ENCODE assay signal across 16 cellular contexts in genomic region chr1:179302076-179302475, GRCh38. TPM values are rescaled to one million over a fixed set of nuclear protein-coding genes. Genes with fewer than 3 reads are reported as not detected.
DNase-seq lines count a peak whose midpoint lies in the region; TF ChIP-seq lines count a peak whose summit lies in the region.
"Had no signal": no experiment of that assay in that cellular context is flagged by ENCODE, and none has a peak within 500 bp of the region (broad histone marks: within the 10 kb centered on the region; RNA-seq: fewer than 3 reads in every experiment).

No MANE protein-coding gene starts in this region.

- no peaks in the 10 kb centered on the region for H3K27me3 ChIP-seq in thyroid gland

- H3K27ac Mint-ChIP-seq in activated T-cell treated with anti-CD3 and anti-CD28 coated beads, Interleukin-2, amount 50 U/mL, for 24 hours, result peak overlapping the region; percentile 52
- H3K27ac Mint-ChIP-seq in Calu3 (ENCODE audit: unreplicated experiment), result peak overlapping the region; percentile 13

- 84 to 91% methylated on average over 3 of the region's 3 CpGs for WGBS in thyroid gland, 2 donors

- H3K27me3 Mint-ChIP-seq in activated T-cell treated with anti-CD3 and anti-CD28 coated beads, Interleukin-2, amount 50 U/mL, for 24 hours, result no peaks in the 10 kb centered on the region
- no peaks in the 10 kb centered on the region for H3K27me3 Mint-ChIP-seq in Calu3 (ENCODE audit: unreplicated experiment)

- TF ChIP-seq CTCF in Calu3 (IDR thresholded peaks at IDR 0.05; ENCODE audit: unreplicated experiment) (no peak), thyroid gland (IDR thresholded peaks at IDR 0.05) (no peak)

- H3K4me1 Mint-ChIP-seq in activated T-cell treated with anti-CD3 and anti-CD28 coated beads, Interleukin-2, amount 50 U/mL, for 24 hours (ENCODE audit: low read depth), result peaks cover 70% of the 10 kb centered on the region
- peaks cover 55% of the 10 kb centered on the region for H3K4me1 Mint-ChIP-seq in Calu3 (ENCODE audit: low read depth, unreplicated experiment)

- no TSS peak for BruUV-seq in Calu3 (replicated peaks; lab: Mats Ljungman, UMichigan)

- no peak overlapping the region for H3K4me3 Mint-ChIP-seq in activated T-cell treated with anti-CD3 and anti-CD28 coated beads, Interleukin-2, amount 50 U/mL, for 24 hours
- no peak overlapping the region for H3K4me3 Mint-ChIP-seq in Calu3 (ENCODE audit: low read depth, unreplicated experiment)

- no peak overlapping the region for H3K4me3 ChIP-seq in thyroid gland (replicated peaks in 1 of 3)

- H3K9me3 Mint-ChIP-seq in activated T-cell treated with anti-CD3 and anti-CD28 coated beads, Interleukin-2, amount 50 U/mL, for 24 hours, result no peaks in the 10 kb centered on the region
- H3K9me3 Mint-ChIP-seq in Calu3 (ENCODE audit: low read depth, unreplicated experiment), result no peaks in the 10 kb centered on the region

- H3K27ac ChIP-seq in thyroid gland, result no peak overlapping the region
- H3K27ac ChIP-seq: HL-60 had no signal

- H3K4me1 ChIP-seq in thyroid gland, result no peaks in the 10 kb centered on the region

- CTCF ChIA-PET in Calu3 (lab: Charles Lee), result no interaction called here

- intact Hi-C loops in Calu3 (cut with micrococcal nuclease; ENCODE audit: unreplicated experiment) (no loop called here), thyroid gland (cut with DNase I) (no loop called here)

- no peak for TF ChIP-seq POLR2A in thyroid gland (IDR thresholded peaks at IDR 0.05)

- no peak for DNase-seq in activated T-cell treated with anti-CD3 and anti-CD28 coated beads, Interleukin-2, amount 50 U/mL, for 24 hours
- DNase-seq in activated T-cell treated with anti-CD3 and anti-CD28 coated beads for 4 hours (no peak), Calu3 (no peak), amniotic epithelial cell (ENCODE audit: low read depth) (peak; percentile 70), iris pigment epithelial cell (ENCODE audit: low read depth) (peak; percentile 41), KG1 (lab: John Stamatoyannopoulos, UW) (no peak), thyroid gland (no peak)
- DNase-seq in activated CD4-positive, alpha-beta T cell treated with anti-CD3 and anti-CD28 coated beads, Interleukin-2, amount 50 U/mL, for 1 hour, result no peak
- DNase-seq: 8988T, DMS 273 treated with DMSO at 0.1 percent for 48 hours, GF-D8, H7, NCI-H1092 treated with DMSO at 0.1 percent for 48 hours, NCI-H2081 treated with DMSO at 0.1 percent for 48 hours, NCI-H510A treated with DMSO at 0.1 percent for 48 hours had no signal

- H3K36me3 ChIP-seq in thyroid gland, result no peaks in the 10 kb centered on the region

- peaks cover 70% of the 10 kb centered on the region for H3K36me3 Mint-ChIP-seq in activated T-cell treated with anti-CD3 and anti-CD28 coated beads, Interleukin-2, amount 50 U/mL, for 24 hours (ENCODE audit: low read depth)
- H3K36me3 Mint-ChIP-seq in Calu3 (ENCODE audit: insufficient read depth, unreplicated experiment), result peaks cover 48% of the 10 kb centered on the region

- H3K9me3 ChIP-seq in thyroid gland, result no peaks in the 10 kb centered on the region

RNA-seq across cellular contexts. Expression of gene SOAT1, which starts 8.5 kb away (rescaled TPM):
- 134 and 190 TPM in 2 replicates for total RNA-seq in Calu3 (2022)
- 10 to 100 TPM; 15.0 to 18.6 (median 16.9) TPM for total RNA-seq in thyroid gland

Comparison
In these comparisons a context has a peak if more than half of its experiments do, and no peak if none do; other contexts are left out.
1. DNase-seq: peak in amniotic epithelial cell (single experiment) and iris pigment epithelial cell (single experiment); none in activated T-cell treated with anti-CD3 and anti-CD28 coated beads, Interleukin-2, amount 50 U/mL, for 24 hours (single experiment), activated T-cell treated with anti-CD3 and anti-CD28 coated beads for 4 hours (single experiment), Calu3 (single experiment), activated CD4-positive, alpha-beta T cell treated with anti-CD3 and anti-CD28 coated beads, Interleukin-2, amount 50 U/mL, for 1 hour (single experiment), KG1 (single experiment) and thyroid gland (0 of 2).